16 cellular contexts compared by ENCODE assay signal in genomic region chr10:61279400-61279799, GRCh38.
DNase-seq lines count a peak whose midpoint lies in the region; ATAC-seq and TF ChIP-seq lines count a peak whose summit lies in the region.
"Had no signal": no experiment of that assay in that cellular context is flagged by ENCODE, and none has a peak within 500 bp of the region (broad histone marks: within the 10 kb centered on the region; RNA-seq: fewer than 3 reads in every experiment).

No MANE protein-coding gene starts in this region.

- ATAC-seq in GM18499 (IDR thresholded peaks at IDR 0.05; ENCODE audit: insufficient read depth, unreplicated experiment) (peak; percentile 43), GM19397 (IDR thresholded peaks at IDR 0.05; ENCODE audit: unreplicated experiment) (peak; percentile 84), HG02678 (IDR thresholded peaks at IDR 0.05; ENCODE audit: unreplicated experiment) (peak; percentile 96), HG03432 (IDR thresholded peaks at IDR 0.05; ENCODE audit: unreplicated experiment) (peak; percentile 79)
- ATAC-seq: activated CD8-positive, alpha-beta T cell treated with anti-CD3 and anti-CD28 coated beads, Interleukin-2, amount 10 ng/mL, durations not matched to agents 7 days and 5 days; activated T-helper 17 cell treated with anti-CD3 and anti-CD28 coated beads, Interleukin-2, amount 50 U/mL, for 72 hours had no signal

- DNase-seq in DMS114 treated with DMSO at 0.1 percent for 48 hours (lab: John Stamatoyannopoulos, UW; ENCODE audit: unreplicated experiment) (no peak), OCI-M1 (lab: John Stamatoyannopoulos, UW) (no peak), cerebellar cortex (ENCODE audit: low spot score) (no peak), erythroblast (lab: John Stamatoyannopoulos, UW) (no peak)
- DNase-seq: activated CD8-positive, alpha-beta T cell treated with anti-CD3 and anti-CD28 coated beads, Interleukin-2, amount 10 ng/mL, durations not matched to agents 7 days and 5 days; amygdala; immature natural killer cell; mesenchymal stem cell; NCI-H2029 treated with DMSO at 0.1 percent for 48 hours; NCI-H748 treated with DMSO at 0.1 percent for 48 hours; SW 1271 had no signal

- TF ChIP-seq POLR2A in erythroblast (IDR thresholded peaks at IDR 0.05; ENCODE audit: low read length): no peak

Comparison
In these comparisons a context has a peak if more than half of its experiments do, and no peak if none do; other contexts are left out.
1. ATAC-seq: peak in every context shown above with its lines; median percentile 96 in HG02678; 84 in GM19397; 79 in HG03432; 43 in GM18499.